8 cellular contexts compared by ENCODE assay signal in genomic region chr4:91284480-91284879, GRCh38.
"Had no signal": no experiment of that assay in that cellular context is flagged by ENCODE, and none has a peak within 500 bp of the region (broad histone marks: within the 10 kb centered on the region; RNA-seq: fewer than 3 reads in every experiment).

No MANE protein-coding gene starts in this region.

- FAIRE-seq: H54, HepG2 had no signal

- DNase-seq: GOT3, H9, HCEC 1CT, KBM-7 had no signal

- H3K9ac ChIP-seq: KMS-11 had no signal

- H3K27ac ChIP-seq: HL-60, KMS-11 had no signal

- ATAC-seq: HepG2 had no signal

- H3K4me2 ChIP-seq: KMS-11 had no signal
